9 cellular contexts compared by ENCODE assay signal in genomic region chr5:132714456-132715307, GRCh38. TPM values are rescaled to one million over a fixed set of nuclear protein-coding genes. Genes with fewer than 3 reads are reported as not detected.
DNase-seq lines count a peak whose midpoint lies in the region; TF ChIP-seq lines count a peak whose summit lies in the region.
"Had no signal": no experiment of that assay in that cellular context is flagged by ENCODE, and none has a peak within 500 bp of the region (broad histone marks: within the 10 kb centered on the region; RNA-seq: fewer than 3 reads in every experiment).

No MANE protein-coding gene starts in this region.

- TF ChIP-seq CTCF in OCI-LY7 (conservative IDR thresholded peaks at IDR 0.05; ENCODE audit: low read length) (peak; percentile 80), epithelial cell of esophagus (IDR thresholded peaks at IDR 0.05; ENCODE audit: insufficient read depth, low read depth, low read length, missing control alignments) (peak; percentile 29)

- no TSS peak for BruUV-seq in OCI-LY7 (replicated peaks; lab: Mats Ljungman, UMichigan)

- no peak overlapping the region for H3K4me2 ChIP-seq in OCI-LY7 (ENCODE audit: low read length)

- H3K4me1 Mint-ChIP-seq in activated CD4-positive, alpha-beta T cell treated with anti-CD3 and anti-CD28 coated beads, Interleukin-2, amount 10 ng/mL, durations not matched to agents 24 days and 14 days = peaks cover 15% of the 10 kb centered on the region

- POLR2A ChIA-PET in OCI-LY7 (lab: Charles Lee) = interaction anchor here (0.8 to 1.2 kb wide), 2 partner anchors 11 to 14 kb away, joined by 3 to 6 read pairs; no protein-coding TSS in a partner anchor

- CTCF ChIA-PET in OCI-LY7 (lab: Charles Lee; ENCODE audit: unreplicated experiment) = no interaction called here

- H3K4me3 ChIP-seq in OCI-LY7 (ENCODE audit: low read depth, low read length, poor library complexity, severe bottlenecking) = no peak overlapping the region
- H3K4me3 ChIP-seq in epithelial cell of esophagus (ENCODE audit: low read length) = no peak overlapping the region

- H3K36me3 Mint-ChIP-seq in activated CD4-positive, alpha-beta T cell treated with anti-CD3 and anti-CD28 coated beads, Interleukin-2, amount 10 ng/mL, durations not matched to agents 24 days and 14 days (ENCODE audit: low read depth) = peaks cover 27% of the 10 kb centered on the region

- H3K9me3 Mint-ChIP-seq in activated CD4-positive, alpha-beta T cell treated with anti-CD3 and anti-CD28 coated beads, Interleukin-2, amount 10 ng/mL, durations not matched to agents 24 days and 14 days = no peaks in the 10 kb centered on the region
- H3K9me3 Mint-ChIP-seq: dendritic cell treated with granulocyte-macrophage colony-stimulating factor and Interleukin-4, amounts not matched to agents 40 ng/mL and 50 ng/mL, for 4 days had no signal

- no peaks in the 10 kb centered on the region for H3K4me1 ChIP-seq in OCI-LY7 (ENCODE audit: insufficient read depth, low read length, poor library complexity, severe bottlenecking)

- peak overlapping the region; percentile 4 for H3K27ac Mint-ChIP-seq in activated CD4-positive, alpha-beta T cell treated with anti-CD3 and anti-CD28 coated beads, Interleukin-2, amount 10 ng/mL, durations not matched to agents 24 days and 14 days
- H3K27ac Mint-ChIP-seq: dendritic cell treated with granulocyte-macrophage colony-stimulating factor and Interleukin-4, amounts not matched to agents 40 ng/mL and 50 ng/mL, for 4 days had no signal

- peak overlapping the region; percentile 40 for H3K4me3 Mint-ChIP-seq in activated CD4-positive, alpha-beta T cell treated with anti-CD3 and anti-CD28 coated beads, Interleukin-2, amount 10 ng/mL, durations not matched to agents 24 days and 14 days
- H3K4me3 Mint-ChIP-seq: dendritic cell treated with granulocyte-macrophage colony-stimulating factor and Interleukin-4, amounts not matched to agents 40 ng/mL and 50 ng/mL, for 4 days had no signal

- intact Hi-C loops in activated CD4-positive, alpha-beta T cell treated with anti-CD3 and anti-CD28 coated beads, Interleukin-2, amount 10 ng/mL, durations not matched to agents 24 days and 14 days (cut with micrococcal nuclease) = loop anchor here (2.0 to 5.0 kb wide), 2 partner anchors 22 to 187 kb away; partner anchors contain the start of gene KIF3A
- intact Hi-C loops in OCI-LY7 (cut with micrococcal nuclease; ENCODE audit: unreplicated experiment) = loop anchor here (5.0 kb wide), 1 partner anchor 187 kb away; no protein-coding TSS in a partner anchor

- H3K9me3 ChIP-seq in OCI-LY7 (ENCODE audit: low read length) = no peaks in the 10 kb centered on the region

- H3K27me3 Mint-ChIP-seq in activated CD4-positive, alpha-beta T cell treated with anti-CD3 and anti-CD28 coated beads, Interleukin-2, amount 10 ng/mL, durations not matched to agents 24 days and 14 days = no peaks in the 10 kb centered on the region
- H3K27me3 Mint-ChIP-seq: dendritic cell treated with granulocyte-macrophage colony-stimulating factor and Interleukin-4, amounts not matched to agents 40 ng/mL and 50 ng/mL, for 4 days had no signal

- no peak for DNase-seq in activated CD4-positive, alpha-beta T cell treated with anti-CD3 and anti-CD28 coated beads, Interleukin-2, amount 10 ng/mL, durations not matched to agents 24 days and 14 days
- DNase-seq in activated CD4-positive, alpha-beta T cell treated with anti-CD3 and anti-CD28 coated beads, Interleukin-2, amount 50 U/mL, for 4 hours = no peak
- DNase-seq in OCI-LY7 (ENCODE audit: low spot score) (peak; percentile 12), epithelial cell of esophagus (ENCODE audit: low read depth) (peak; percentile 11), superior temporal gyrus (ENCODE audit: extremely low spot score) (peak; percentile 60), OCI-M2 (lab: John Stamatoyannopoulos, UW; ENCODE audit: unreplicated experiment) (no peak), NCI-H69 (lab: John Stamatoyannopoulos, UW) (no peak), GM19238 (ENCODE audit: insufficient read length, low spot score) (no peak)

- no peaks in the 10 kb centered on the region for H3K36me3 ChIP-seq in OCI-LY7 (ENCODE audit: insufficient read depth, low read length)

- no peak overlapping the region for H2AFZ ChIP-seq in OCI-LY7 (ENCODE audit: low read length)

- H4K20me1 ChIP-seq in OCI-LY7 (ENCODE audit: insufficient read depth, low read length) = no peaks in the 10 kb centered on the region

- H3K79me2 ChIP-seq in OCI-LY7 (ENCODE audit: insufficient read depth, low read depth, low read length) = no peaks in the 10 kb centered on the region

- no peak overlapping the region for H3K27ac ChIP-seq in OCI-LY7 (ENCODE audit: low read depth, low read length, poor library complexity, severe bottlenecking)

- H3K9me2 ChIP-seq in OCI-LY7 (ENCODE audit: insufficient read depth, low read length) = no peaks in the 10 kb centered on the region

RNA-seq across cellular contexts. Expression of gene KIF3A, which starts 22.7 kb away (rescaled TPM):
- total RNA-seq in activated CD4-positive, alpha-beta T cell treated with anti-CD3 and anti-CD28 coated beads, Interleukin-2, amount 10 ng/mL, durations not matched to agents 24 days and 14 days = 44.2 and 51.9 TPM in 2 replicates
- total RNA-seq in OCI-LY7 (2014; rRNA removed; shearing (Covaris generic)) = 6.7 and 8.7 TPM in 2 replicates
- 14.2 and 17.0 TPM in 2 replicates for total RNA-seq in OCI-LY7 (2022)

RNA-seq across cellular contexts. Expression of gene CCNI2, which starts 32.5 kb away (rescaled TPM):
- total RNA-seq in activated CD4-positive, alpha-beta T cell treated with anti-CD3 and anti-CD28 coated beads, Interleukin-2, amount 10 ng/mL, durations not matched to agents 24 days and 14 days = 39.5 and 42.7 TPM in 2 replicates
- total RNA-seq in OCI-LY7 (2014; rRNA removed; shearing (Covaris generic)) = not detected in 2 replicates
- not detected in 2 replicates for total RNA-seq in OCI-LY7 (2022)

RNA-seq across cellular contexts. Expression of gene IL4, which starts 40.9 kb away (rescaled TPM):
- 20.5 and 21.2 TPM in 2 replicates for total RNA-seq in activated CD4-positive, alpha-beta T cell treated with anti-CD3 and anti-CD28 coated beads, Interleukin-2, amount 10 ng/mL, durations not matched to agents 24 days and 14 days
- not detected in 2 replicates for total RNA-seq in OCI-LY7 (2014; rRNA removed; shearing (Covaris generic))
- not detected in 2 replicates for total RNA-seq in OCI-LY7 (2022)

RNA-seq across cellular contexts. Expression of gene IL13, which starts 56.7 kb away (rescaled TPM):
- total RNA-seq in activated CD4-positive, alpha-beta T cell treated with anti-CD3 and anti-CD28 coated beads, Interleukin-2, amount 10 ng/mL, durations not matched to agents 24 days and 14 days = 231 and 239 TPM in 2 replicates
- total RNA-seq in OCI-LY7 (2014; rRNA removed; shearing (Covaris generic)) = not detected in 2 replicates
- total RNA-seq in OCI-LY7 (2022) = not detected in 2 replicates

Comparison
In these comparisons a context has a peak if more than half of its experiments do, and no peak if none do; other contexts are left out.
1. DNase-seq: peak in OCI-LY7 (single experiment), epithelial cell of esophagus (single experiment) and superior temporal gyrus (single experiment); none in activated CD4-positive, alpha-beta T cell treated with anti-CD3 and anti-CD28 coated beads, Interleukin-2, amount 10 ng/mL, durations not matched to agents 24 days and 14 days (single experiment), activated CD4-positive, alpha-beta T cell treated with anti-CD3 and anti-CD28 coated beads, Interleukin-2, amount 50 U/mL, for 4 hours (0 of 2), OCI-M2 (single experiment), NCI-H69 (single experiment) and GM19238 (single experiment).
2. RNA of gene CCNI2, which starts 32.5 kb away (total RNA-seq): 39.5 to 42.7 TPM in activated CD4-positive, alpha-beta T cell treated with anti-CD3 and anti-CD28 coated beads, Interleukin-2, amount 10 ng/mL, durations not matched to agents 24 days and 14 days; not detected in OCI-LY7; every median in the first group is over 10 times any median in the second.
3. RNA of gene IL4, which starts 40.9 kb away (total RNA-seq): 20.5 to 21.2 TPM in activated CD4-positive, alpha-beta T cell treated with anti-CD3 and anti-CD28 coated beads, Interleukin-2, amount 10 ng/mL, durations not matched to agents 24 days and 14 days; not detected in OCI-LY7; every median in the first group is over 10 times any median in the second.